ENCODE assay signal across 17 cellular contexts in the genomic region with DNA sequence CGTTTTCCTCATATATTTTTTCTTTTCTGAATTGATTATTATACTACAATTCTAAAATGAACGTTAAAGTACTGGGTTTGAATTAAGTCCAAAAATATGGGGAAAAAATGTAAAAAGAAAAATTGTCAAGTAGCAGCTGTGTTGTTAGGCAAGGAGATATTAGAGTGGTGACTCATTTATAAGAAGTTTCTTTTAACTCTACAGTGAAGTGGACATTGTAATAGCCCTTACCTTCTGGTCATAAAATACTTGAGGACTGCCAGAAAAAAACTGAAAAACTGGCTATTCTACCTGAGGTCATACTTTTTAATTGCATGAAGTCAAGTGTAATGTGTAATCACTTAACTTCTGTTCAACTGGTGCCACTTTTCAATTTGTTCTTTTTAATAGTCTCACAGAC.
DNase-seq lines count a peak whose midpoint lies in the region; ATAC-seq and TF ChIP-seq lines count a peak whose summit lies in the region.
"Had no signal": no experiment of that assay in that cellular context is flagged by ENCODE, and none has a peak within 500 bp of the region (broad histone marks: within the 10 kb centered on the region; RNA-seq: fewer than 3 reads in every experiment).

No MANE protein-coding gene starts in this region.

- no peaks in the 10 kb centered on the region for H3K27me3 ChIP-seq in RWPE2 (ENCODE audit: insufficient read depth, poor library complexity, severe bottlenecking)

- TF ChIP-seq CTCF in RWPE2 (IDR thresholded peaks at IDR 0.05; ENCODE audit: poor library complexity, severe bottlenecking): no peak

- H3K36me3 ChIP-seq in RWPE2 (ENCODE audit: low read depth): no peaks in the 10 kb centered on the region

- no peaks in the 10 kb centered on the region for H3K9me3 ChIP-seq in RWPE2 (ENCODE audit: severe bottlenecking)

- H3K4me1 ChIP-seq in RWPE2 (ENCODE audit: insufficient read depth, poor library complexity, severe bottlenecking): no peaks in the 10 kb centered on the region

- peak; percentile 61 for ATAC-seq in RWPE2 (ENCODE audit: low read depth)
- no peak for ATAC-seq in GM19452 (IDR thresholded peaks at IDR 0.05; ENCODE audit: unreplicated experiment)
- no peak for ATAC-seq in HG03196 (IDR thresholded peaks at IDR 0.05; ENCODE audit: unreplicated experiment)

- DNase-seq in GM03348 (ENCODE audit: low spot score) (peak; percentile 5), RWPE2 (ENCODE audit: low spot score) (no peak), renal cortical epithelial cell (ENCODE audit: low read depth) (peak; percentile 0), NCI-H526 (lab: John Stamatoyannopoulos, UW) (no peak)
- DNase-seq in activated T-cell treated with anti-CD3 and anti-CD28 coated beads, Interleukin-2, amount 50 U/mL, for 1 hour: no peak
- DNase-seq: ACHN; AML-193; CD4-positive, alpha-beta memory T cell; DMS153; DND-41; EL; GOT3; H7; KG1 had no signal

- no peak overlapping the region for H3K27ac ChIP-seq in RWPE2 (ENCODE audit: poor library complexity, severe bottlenecking)
- H3K27ac ChIP-seq: C4-2B had no signal

- H3K4me3 ChIP-seq in RWPE2 (ENCODE audit: severe bottlenecking): no peak overlapping the region

Comparison
In these comparisons a context has a peak if more than half of its experiments do, and no peak if none do; other contexts are left out.
1. DNase-seq: peak in GM03348 (single experiment) and renal cortical epithelial cell (single experiment); none in RWPE2 (single experiment), activated T-cell treated with anti-CD3 and anti-CD28 coated beads, Interleukin-2, amount 50 U/mL, for 1 hour (single experiment) and NCI-H526 (0 of 2).